14 cellular contexts compared by ENCODE assay signal in the genomic region with DNA sequence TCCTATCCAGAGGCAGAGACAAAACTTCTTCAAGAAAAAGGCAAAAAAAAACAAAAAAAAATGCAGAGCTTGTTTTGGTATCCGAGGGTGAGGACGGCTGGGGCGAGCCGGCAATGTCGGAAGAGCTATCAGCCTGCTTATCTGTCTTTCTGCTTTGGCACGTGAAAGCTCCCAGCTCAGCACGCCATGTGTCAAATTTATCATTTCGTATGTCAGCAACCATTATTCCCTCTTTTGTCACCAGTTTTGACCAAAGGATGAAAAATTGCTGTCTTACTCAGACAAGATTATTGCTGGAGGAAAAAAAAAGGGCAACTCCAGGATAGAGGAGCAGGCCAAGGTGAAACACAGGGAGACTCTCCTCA.
"Had no signal": no experiment of that assay in that cellular context is flagged by ENCODE, and none has a peak within 500 bp of the region (broad histone marks: within the 10 kb centered on the region; RNA-seq: fewer than 3 reads in every experiment).

No MANE protein-coding gene starts in this region.

- DNase-seq: activated CD4-positive, alpha-beta memory T cell treated with anti-CD3 and anti-CD28 coated beads for 36 hours; activated CD4-positive, alpha-beta T cell treated with anti-CD3 and anti-CD28 coated beads for 1 hour; activated gamma-delta T cell; activated T-cell treated with anti-CD3 and anti-CD28 coated beads, Interleukin-2, amount 50 U/mL, for 4 hours; aorta; cortex of kidney; effector memory CD8-positive, alpha-beta T cell; immature natural killer cell; lower lobe of right lung; naive B cell; stomach; T1000; thyroid gland; uterus had no signal

- H3K27ac Mint-ChIP-seq: activated CD4-positive, alpha-beta memory T cell treated with anti-CD3 and anti-CD28 coated beads for 36 hours; effector memory CD8-positive, alpha-beta T cell; immature natural killer cell; naive B cell had no signal

- H3K36me3 ChIP-seq: lower lobe of right lung, stomach, thyroid gland, uterus had no signal

- H3K4me3 Mint-ChIP-seq: activated CD4-positive, alpha-beta memory T cell treated with anti-CD3 and anti-CD28 coated beads for 36 hours; activated T-cell treated with anti-CD3 and anti-CD28 coated beads, Interleukin-2, amount 50 U/mL, for 4 hours; effector memory CD8-positive, alpha-beta T cell; immature natural killer cell; naive B cell had no signal

- H3K4me1 Mint-ChIP-seq: immature natural killer cell, naive B cell had no signal

- H3K27me3 Mint-ChIP-seq: activated CD4-positive, alpha-beta memory T cell treated with anti-CD3 and anti-CD28 coated beads for 36 hours; effector memory CD8-positive, alpha-beta T cell had no signal

- H3K4me3 ChIP-seq: lower lobe of right lung, stomach, thyroid gland, uterus had no signal

- H3K4me1 ChIP-seq: lower lobe of right lung, stomach, thyroid gland, uterus had no signal

- ATAC-seq: activated T-cell treated with anti-CD3 and anti-CD28 coated beads, Interleukin-2, amount 50 U/mL, for 4 hours; effector memory CD8-positive, alpha-beta T cell; lower lobe of right lung had no signal

- H3K9me3 Mint-ChIP-seq: activated CD4-positive, alpha-beta memory T cell treated with anti-CD3 and anti-CD28 coated beads for 36 hours; activated T-cell treated with anti-CD3 and anti-CD28 coated beads, Interleukin-2, amount 50 U/mL, for 4 hours had no signal

- H3K9me3 ChIP-seq: lower lobe of right lung, stomach, thyroid gland, uterus had no signal

- H3K27ac ChIP-seq: lower lobe of right lung, stomach, thyroid gland, uterus had no signal

- H3K36me3 Mint-ChIP-seq: activated CD4-positive, alpha-beta memory T cell treated with anti-CD3 and anti-CD28 coated beads for 36 hours; immature natural killer cell; naive B cell had no signal

- H3K27me3 ChIP-seq: thyroid gland, uterus had no signal
